In genomic region chr17:2563543-2563942, GRCh38 we compare ENCODE assay signal across 19 cellular contexts. TPM values are rescaled to one million over a fixed set of nuclear protein-coding genes. Genes with fewer than 3 reads are reported as not detected.
DNase-seq lines count a peak whose midpoint lies in the region; ATAC-seq, FAIRE-seq and TF ChIP-seq lines count a peak whose summit lies in the region.
"Had no signal": no experiment of that assay in that cellular context is flagged by ENCODE, and none has a peak within 500 bp of the region (broad histone marks: within the 10 kb centered on the region; RNA-seq: fewer than 3 reads in every experiment).

No MANE protein-coding gene starts in this region.

- peak overlapping the region; percentile 33 for H3K4me3 ChIP-seq in bronchial epithelial cell (ENCODE audit: low read depth, low read length)
- H3K4me3 ChIP-seq in neuronal stem cell (ENCODE audit: low read length in 2 of 2) = no peak overlapping the region
- H3K4me3 ChIP-seq: PC-9, SJSA1 had no signal

- H3K27ac ChIP-seq in foreskin keratinocyte (peak overlapping the region; percentile 90), neuronal stem cell (replicated peaks; ENCODE audit: low read length) (peak overlapping the region; percentile 27)
- no peak overlapping the region for H3K27ac ChIP-seq in CD4-positive, alpha-beta T cell (ENCODE audit: low read depth, low read length)
- H3K27ac ChIP-seq: SJSA1 had no signal

- no peak for FAIRE-seq in bronchial epithelial cell (lab: Jason Lieb, UNC)
- FAIRE-seq: D721Med, GM12892, GM18507, HepG2 had no signal

- POLR2A ChIA-PET in CD4-positive, alpha-beta T cell (lab: Charles Lee) = no interaction called here

- TF ChIP-seq CTCF in bronchial epithelial cell (IDR thresholded peaks at IDR 0.05; ENCODE audit: insufficient read depth, low read length, severe bottlenecking) (no peak), foreskin keratinocyte (conservative IDR thresholded peaks at IDR 0.05) (no peak)
- no peak for TF ChIP-seq CTCF in CD4-positive, alpha-beta T cell (IDR thresholded peaks at IDR 0.05)

- CTCF ChIA-PET in CD4-positive, alpha-beta T cell (lab: Charles Lee) = no interaction called here

- no peak overlapping the region for H3K23ac ChIP-seq in neuronal stem cell (ENCODE audit: low read depth, low read length, poor library complexity)

- H3K36me3 Mint-ChIP-seq in CD4-positive, alpha-beta T cell (ENCODE audit: low read depth) = no peaks in the 10 kb centered on the region

- DNase-seq in bronchial epithelial cell (ENCODE audit: low read depth) (peak; percentile 81), foreskin keratinocyte (peak; percentile 54 to 69), neuronal stem cell (ENCODE audit: low spot score) (no peak), NAMALWA (ENCODE audit: low spot score) (no peak)
- no peak for DNase-seq in CD4-positive, alpha-beta T cell
- DNase-seq: ACHN, C1 segment of cervical spinal cord, KBM-7, NCI-H1417 treated with DMSO at 0.1 percent for 48 hours, NCI-H1930, NCI-H345, PC-9 had no signal

- H3K4me2 ChIP-seq in neuronal stem cell (ENCODE audit: insufficient read depth, low read length, poor library complexity, severe bottlenecking) = no peak overlapping the region

- ATAC-seq in foreskin keratinocyte (peak; percentile 62), HG02973 (IDR thresholded peaks at IDR 0.05; ENCODE audit: unreplicated experiment) (no peak), GM18868 (IDR thresholded peaks at IDR 0.05; ENCODE audit: unreplicated experiment) (no peak)
- no peak for ATAC-seq in CD4-positive, alpha-beta T cell (ENCODE audit: poor library complexity)

- H2BK5ac ChIP-seq in neuronal stem cell (ENCODE audit: low read length) = no peak overlapping the region

- peaks cover 0 to 3% of the 10 kb centered on the region in 2 donors for H3K9me3 ChIP-seq in neuronal stem cell (replicated peaks in 1 of 2; ENCODE audit: control insufficient read depth in 2 of 2, insufficient read depth in 1 of 2, low read depth in 1 of 2, low read length in 2 of 2)
- H3K9me3 ChIP-seq in CD4-positive, alpha-beta T cell (ENCODE audit: control insufficient read depth, low read length) = no peaks in the 10 kb centered on the region
- H3K9me3 ChIP-seq: SJSA1 had no signal

- H2AFZ ChIP-seq in neuronal stem cell (ENCODE audit: low read length) = peak overlapping the region; percentile 66
- H2AFZ ChIP-seq: PC-9 had no signal

- no peak overlapping the region for H2BK15ac ChIP-seq in neuronal stem cell (ENCODE audit: low read length)

- no peak overlapping the region for H3K14ac ChIP-seq in neuronal stem cell (ENCODE audit: low read length)

- H3K4me1 Mint-ChIP-seq in CD4-positive, alpha-beta T cell (ENCODE audit: low read depth) = peaks cover 6% of the 10 kb centered on the region

- H3K9ac ChIP-seq in neuronal stem cell (ENCODE audit: low read depth, low read length, poor library complexity) = peak overlapping the region; percentile 45

- WGBS in neuronal stem cell (ENCODE audit: extremely low coverage in 2 of 2, insufficient read length in 2 of 2, insufficient replicate concordance in 1 of 2), 2 donors = no CpG with 5 or more reads among the region's 6 CpGs

- H3K4ac ChIP-seq in neuronal stem cell (ENCODE audit: low read length) = no peak overlapping the region

- H3K4me1 ChIP-seq in foreskin keratinocyte = peaks cover 15% of the 10 kb centered on the region
- H3K4me1 ChIP-seq in neuronal stem cell (ENCODE audit: control insufficient read depth in 2 of 2, insufficient read depth in 1 of 2, low read depth in 1 of 2, low read length in 2 of 2) = peaks cover 0 to 3% of the 10 kb centered on the region in 2 donors

- no peak overlapping the region for H3K27ac Mint-ChIP-seq in CD4-positive, alpha-beta T cell

- no peaks in the 10 kb centered on the region for H3K9me3 Mint-ChIP-seq in CD4-positive, alpha-beta T cell

- H3K36me3 ChIP-seq in bronchial epithelial cell (ENCODE audit: control insufficient read depth, insufficient read depth, low read length) = no peaks in the 10 kb centered on the region
- no peaks in the 10 kb centered on the region for H3K36me3 ChIP-seq in neuronal stem cell (replicated peaks in 1 of 2; ENCODE audit: control insufficient read depth in 2 of 2, insufficient read depth in 2 of 2, low read length in 2 of 2)
- H3K36me3 ChIP-seq: SJSA1 had no signal

- no peak overlapping the region for H3K4me3 Mint-ChIP-seq in CD4-positive, alpha-beta T cell

- H3K79me1 ChIP-seq in neuronal stem cell (ENCODE audit: low read depth, low read length) = no peaks in the 10 kb centered on the region

- H3K27me3 Mint-ChIP-seq in CD4-positive, alpha-beta T cell = no peaks in the 10 kb centered on the region

- no peak overlapping the region for H4K91ac ChIP-seq in neuronal stem cell (ENCODE audit: low read depth, low read length, poor library complexity)

- peak overlapping the region; percentile 37 for H2BK120ac ChIP-seq in neuronal stem cell (ENCODE audit: low read depth, low read length)

- H3K18ac ChIP-seq in neuronal stem cell (ENCODE audit: low read length) = no peak overlapping the region

- H3K27me3 ChIP-seq in bronchial epithelial cell (ENCODE audit: control insufficient read depth, insufficient read depth, low read length) (no peaks in the 10 kb centered on the region), foreskin keratinocyte (no peaks in the 10 kb centered on the region), neuronal stem cell (ENCODE audit: control insufficient read depth in 3 of 3, insufficient read depth in 3 of 3, low read depth in 1 of 3, low read length in 3 of 3) (peaks cover 0 to 3% (median 0%) of the 10 kb centered on the region in 3 experiments)
- no peaks in the 10 kb centered on the region for H3K27me3 ChIP-seq in CD4-positive, alpha-beta T cell (ENCODE audit: control insufficient read depth, insufficient read depth, low read length)
- H3K27me3 ChIP-seq: SJSA1 had no signal

- intact Hi-C loops in CD4-positive, alpha-beta T cell (cut with DNase I, micrococcal nuclease) = no loop called here

- no peak overlapping the region for H2AK5ac ChIP-seq in neuronal stem cell (ENCODE audit: low read depth, low read length)

- no peak overlapping the region for H2BK12ac ChIP-seq in neuronal stem cell (ENCODE audit: low read length)

- no peak overlapping the region for H4K8ac ChIP-seq in neuronal stem cell (ENCODE audit: low read depth, low read length)

RNA-seq across cellular contexts. Expression of gene PAFAH1B1, which starts 29.9 kb away (rescaled TPM):
- total RNA-seq in bronchial epithelial cell = 109 and 131 TPM in 2 replicates
- total RNA-seq in foreskin keratinocyte = 116 and 136 TPM in 2 replicates
- polyA plus RNA-seq in foreskin keratinocyte = 82.2 and 87.9 TPM in 2 replicates
- 73.5 TPM for polyA plus RNA-seq in neuronal stem cell (2013, experiment 1 of 2)
- polyA plus RNA-seq in neuronal stem cell (2013, experiment 2 of 2) = 72.8 TPM
- 100 to 1,000 TPM; 120 to 123 TPM for total RNA-seq in CD4-positive, alpha-beta T cell

RNA-seq across cellular contexts. Expression of gene METTL16, which starts 51.9 kb away (rescaled TPM):
- total RNA-seq in bronchial epithelial cell = 12.4 and 17.6 TPM in 2 replicates
- total RNA-seq in foreskin keratinocyte = 19.7 and 20.6 TPM in 2 replicates
- polyA plus RNA-seq in foreskin keratinocyte = 16.3 and 18.5 TPM in 2 replicates
- 33.5 TPM for polyA plus RNA-seq in neuronal stem cell (2013, experiment 1 of 2)
- 36.0 TPM for polyA plus RNA-seq in neuronal stem cell (2013, experiment 2 of 2)
- total RNA-seq in CD4-positive, alpha-beta T cell = 10 to 100 TPM; 55.7 to 58.0 TPM

Comparison
In these comparisons a context has a peak if more than half of its experiments do, and no peak if none do; other contexts are left out.
1. DNase-seq: peak in bronchial epithelial cell (single experiment) and foreskin keratinocyte (2 of 2); none in neuronal stem cell (single experiment), CD4-positive, alpha-beta T cell (0 of 10) and NAMALWA (single experiment).